ENCODE assay signal across 11 cellular contexts in genomic region chrX:109890300-109890699, GRCh38.
"Had no signal": no experiment of that assay in that cellular context is flagged by ENCODE, and none has a peak within 500 bp of the region (broad histone marks: within the 10 kb centered on the region; RNA-seq: fewer than 3 reads in every experiment).

No MANE protein-coding gene starts in this region.

- ATAC-seq: stimulated activated effector memory CD8-positive, alpha-beta T cell treated with anti-CD3 and anti-CD28 coated beads, Interleukin-12 subunit alpha, Interleukin-12 subunit beta, amount 100 ng/mL, for 72 hours had no signal

- H3K4me3 Mint-ChIP-seq: activated naive CD4-positive, alpha-beta T cell treated with anti-CD3 and anti-CD28 coated beads for 36 hours; naive thymus-derived CD8-positive, alpha-beta T cell; stimulated activated effector memory CD8-positive, alpha-beta T cell treated with anti-CD3 and anti-CD28 coated beads, Interleukin-12 subunit alpha, Interleukin-12 subunit beta, amount 100 ng/mL, for 72 hours had no signal

- H3K79me2 ChIP-seq: parathyroid adenoma had no signal

- H3K36me3 ChIP-seq: colonic mucosa, esophagus muscularis mucosa, left ventricle myocardium inferior, tibial artery, uterus had no signal

- H3K4me1 Mint-ChIP-seq: stimulated activated effector memory CD8-positive, alpha-beta T cell treated with anti-CD3 and anti-CD28 coated beads, Interleukin-12 subunit alpha, Interleukin-12 subunit beta, amount 100 ng/mL, for 72 hours had no signal

- H3K9me3 Mint-ChIP-seq: activated naive CD4-positive, alpha-beta T cell treated with anti-CD3 and anti-CD28 coated beads for 36 hours; activated T-helper 2 cell treated with anti-CD3 and anti-CD28 coated beads, Interferon-gamma antibody, Interleukin-2, Interleukin-4, amounts not matched to agents 10 μg/mL and 5 μg/mL and 100 μg/mL, durations not matched to agents 14 hours and 24 hours and 36 hours; naive thymus-derived CD8-positive, alpha-beta T cell; stimulated activated effector memory CD8-positive, alpha-beta T cell treated with anti-CD3 and anti-CD28 coated beads, Interleukin-12 subunit alpha, Interleukin-12 subunit beta, amount 100 ng/mL, for 72 hours had no signal

- H3K27ac Mint-ChIP-seq: activated naive CD4-positive, alpha-beta T cell treated with anti-CD3 and anti-CD28 coated beads for 36 hours; activated T-helper 2 cell treated with anti-CD3 and anti-CD28 coated beads, Interferon-gamma antibody, Interleukin-2, Interleukin-4, amounts not matched to agents 10 μg/mL and 5 μg/mL and 100 μg/mL, durations not matched to agents 14 hours and 24 hours and 36 hours; naive thymus-derived CD8-positive, alpha-beta T cell; stimulated activated effector memory CD8-positive, alpha-beta T cell treated with anti-CD3 and anti-CD28 coated beads, Interleukin-12 subunit alpha, Interleukin-12 subunit beta, amount 100 ng/mL, for 72 hours had no signal

- H3K9ac ChIP-seq: parathyroid adenoma had no signal

- H3K4me3 ChIP-seq: colonic mucosa, esophagus muscularis mucosa, left ventricle myocardium inferior, mucosa of descending colon, tibial artery, uterus had no signal

- H3K27ac ChIP-seq: colonic mucosa, esophagus muscularis mucosa, left ventricle myocardium inferior, parathyroid adenoma, tibial artery, uterus had no signal

- H3K27me3 ChIP-seq: colonic mucosa, esophagus muscularis mucosa, tibial artery, uterus had no signal

- H3K4me1 ChIP-seq: colonic mucosa, left ventricle myocardium inferior, parathyroid adenoma, tibial artery, uterus had no signal

- H3K36me3 Mint-ChIP-seq: naive thymus-derived CD8-positive, alpha-beta T cell; stimulated activated effector memory CD8-positive, alpha-beta T cell treated with anti-CD3 and anti-CD28 coated beads, Interleukin-12 subunit alpha, Interleukin-12 subunit beta, amount 100 ng/mL, for 72 hours had no signal

- H2AFZ ChIP-seq: parathyroid adenoma had no signal

- H3K9me3 ChIP-seq: colonic mucosa, esophagus muscularis mucosa, left ventricle myocardium inferior, mucosa of descending colon, tibial artery, uterus had no signal
